ENCODE assay signal across 26 cellular contexts in the genomic region with DNA sequence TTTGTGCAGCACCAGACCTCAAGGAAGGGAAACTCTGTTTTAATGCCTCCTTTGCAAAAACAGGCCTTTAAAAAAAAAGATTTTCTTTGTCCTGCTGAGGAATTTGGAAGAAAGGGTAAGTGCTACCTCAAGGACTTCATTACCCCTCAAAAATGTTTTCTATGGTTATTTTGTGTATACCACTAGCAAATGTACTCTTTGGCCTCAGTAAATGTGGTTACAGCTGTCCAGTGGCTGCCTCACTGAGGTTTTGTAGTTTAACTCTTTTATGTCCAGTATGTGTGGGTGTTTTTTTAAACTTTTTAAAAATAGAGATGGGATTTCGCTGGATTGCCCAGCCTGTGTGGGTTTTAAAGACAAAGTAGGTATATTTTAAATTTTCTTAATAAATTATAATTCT.
"Had no signal": no experiment of that assay in that cellular context is flagged by ENCODE, and none has a peak within 500 bp of the region (broad histone marks: within the 10 kb centered on the region; RNA-seq: fewer than 3 reads in every experiment).

No MANE protein-coding gene starts in this region.

- ATAC-seq: activated naive CD8-positive, alpha-beta T cell treated with anti-CD3 and anti-CD28 coated beads, Interleukin-2, amount 50 U/mL, for 24 hours; activated T-cell treated with anti-CD3 and anti-CD28 coated beads, Interleukin-2, amount 50 U/mL, for 4 hours; effector memory CD8-positive, alpha-beta T cell; heart left ventricle; sciatic nerve; stimulated activated memory B cell treated with anti-CD40 and anti-IgM and Interleukin-4, amounts not matched to agents 10 μg/mL and 1 μg/mL and 100 μg/mL, for 72 hours had no signal

- DNase-seq: activated CD4-positive, alpha-beta T cell treated with anti-CD3 and anti-CD28 coated beads, Interleukin-2, amount 10 ng/mL, durations not matched to agents 24 days and 14 days; activated CD4-positive, CD25-positive, alpha-beta regulatory T cell; activated CD8-positive, alpha-beta memory T cell treated with anti-CD3 and anti-CD28 coated beads, Interleukin-2, amount 50 U/mL, for 4 hours; activated effector memory CD4-positive, alpha-beta T cell treated with Interleukin-2 at 50 U/mL for 16 hours; activated naive CD4-positive, alpha-beta T cell treated with anti-CD3 and anti-CD28 coated beads, Interleukin-2, amount 10 ng/mL, durations not matched to agents 7 days and 5 days; activated naive CD8-positive, alpha-beta T cell treated with anti-CD3 and anti-CD28 coated beads, Interleukin-2, amount 50 U/mL, for 24 hours; activated T-cell treated with anti-CD3 and anti-CD28 coated beads, Interleukin-2, amount 50 U/mL, for 4 hours; aorta; dermis blood vessel endothelial cell; effector memory CD8-positive, alpha-beta T cell; esophagus squamous epithelium; heart left ventricle; kidney glomerular epithelial cell; left ventricle myocardium inferior; mammary epithelial cell; naive B cell; ovary; stimulated activated CD4-positive, alpha-beta T cell treated with anti-CD3 and anti-CD28 coated beads, Interleukin-4, amount 100 ng/mL, for 4 hours; T-helper 1 cell; T-helper 9 cell; upper lobe of left lung had no signal

- H3K36me3 ChIP-seq: cardiac muscle cell, esophagus squamous epithelium, heart left ventricle, left ventricle myocardium inferior, ovary, thoracic aorta, upper lobe of left lung had no signal

- FAIRE-seq: frontal cortex had no signal

- H3K27me3 ChIP-seq: cardiac muscle cell, heart left ventricle, ovary, upper lobe of left lung had no signal

- H3K9me3 ChIP-seq: esophagus squamous epithelium, heart left ventricle, left ventricle myocardium inferior, ovary, thoracic aorta, upper lobe of left lung had no signal

- H3K4me1 ChIP-seq: esophagus squamous epithelium, heart left ventricle, upper lobe of left lung had no signal

- H3K4me3 ChIP-seq: cardiac muscle cell, esophagus squamous epithelium, heart left ventricle, left ventricle myocardium inferior, ovary, thoracic aorta, upper lobe of left lung had no signal

- H3K27ac ChIP-seq: cardiac muscle cell, esophagus squamous epithelium, heart left ventricle, left ventricle myocardium inferior, ovary, thoracic aorta, upper lobe of left lung had no signal
